ENCODE assay signal across 16 cellular contexts in genomic region chr9:133386338-133386737, GRCh38. TPM values are rescaled to one million over a fixed set of nuclear protein-coding genes. Genes with fewer than 3 reads are reported as not detected.
DNase-seq lines count a peak whose midpoint lies in the region; ATAC-seq and TF ChIP-seq lines count a peak whose summit lies in the region.
"Had no signal": no experiment of that assay in that cellular context is flagged by ENCODE, and none has a peak within 500 bp of the region (broad histone marks: within the 10 kb centered on the region; RNA-seq: fewer than 3 reads in every experiment).

No MANE protein-coding gene starts in this region.

- no peak overlapping the region for H3K9ac ChIP-seq in neuronal stem cell (ENCODE audit: low read depth, low read length, poor library complexity)
- H3K9ac ChIP-seq: BLaER1 had no signal

- H3K4me2 ChIP-seq in neuronal stem cell (ENCODE audit: insufficient read depth, low read length, poor library complexity, severe bottlenecking), result no peak overlapping the region
- H3K4me2 ChIP-seq: BLaER1 had no signal

- peak overlapping the region; percentile 66 for H2BK5ac ChIP-seq in neuronal stem cell (ENCODE audit: low read length)

- H3K36me3 ChIP-seq in heart right ventricle (no peaks in the 10 kb centered on the region), neuronal stem cell (replicated peaks in 1 of 2; ENCODE audit: control insufficient read depth in 2 of 2, insufficient read depth in 2 of 2, low read length in 2 of 2) (peaks cover 0 to 2% of the 10 kb centered on the region in 2 donors)
- H3K36me3 ChIP-seq: BLaER1 had no signal

- TF ChIP-seq CTCF in heart right ventricle (IDR thresholded peaks at IDR 0.05) (no peak), dorsolateral prefrontal cortex (IDR thresholded peaks at IDR 0.05 in 54 of 56, conservative IDR thresholded peaks at IDR 0.05 in 2 of 56; ENCODE audit: low read depth in 1 of 56, partially characterized antibody in 56 of 56) (no peak)

- H2BK12ac ChIP-seq in neuronal stem cell (ENCODE audit: low read length), result no peak overlapping the region

- peak overlapping the region; percentile 25 for H3K23ac ChIP-seq in neuronal stem cell (ENCODE audit: low read depth, low read length, poor library complexity)

- H3K4ac ChIP-seq in neuronal stem cell (ENCODE audit: low read length), result no peak overlapping the region

- no peak overlapping the region for H2BK120ac ChIP-seq in neuronal stem cell (ENCODE audit: low read depth, low read length)

- 77 to 79% methylated on average over 13 of the region's 13 CpGs for WGBS in heart right ventricle, 2 donors
- no CpG with 5 or more reads among the region's 13 CpGs for WGBS in neuronal stem cell (ENCODE audit: extremely low coverage in 2 of 2, insufficient read length in 2 of 2, insufficient replicate concordance in 1 of 2), 2 donors

- peak overlapping the region; percentile 27 for H3K18ac ChIP-seq in neuronal stem cell (ENCODE audit: low read length)

- H2AFZ ChIP-seq in neuronal stem cell (ENCODE audit: low read length), result no peak overlapping the region

- no peak overlapping the region for H2BK15ac ChIP-seq in neuronal stem cell (ENCODE audit: low read length)

- no peak overlapping the region for H3K4me3 ChIP-seq in heart right ventricle
- H3K4me3 ChIP-seq in dorsolateral prefrontal cortex, result no peak overlapping the region
- peak overlapping the region in 1 of 2 donors; percentile 25 for H3K4me3 ChIP-seq in neuronal stem cell (ENCODE audit: low read length in 2 of 2)
- H3K4me3 ChIP-seq: BLaER1 had no signal

- H3K4me1 ChIP-seq in heart right ventricle (no peaks in the 10 kb centered on the region), neuronal stem cell (ENCODE audit: control insufficient read depth in 2 of 2, insufficient read depth in 1 of 2, low read depth in 1 of 2, low read length in 2 of 2) (peaks cover 0 to 2% of the 10 kb centered on the region in 2 donors)
- H3K4me1 ChIP-seq: BLaER1 had no signal

- peaks cover 0 to 7% (median 0%) of the 10 kb centered on the region in 7 donors for H3K27me3 ChIP-seq in heart right ventricle
- H3K27me3 ChIP-seq in dorsolateral prefrontal cortex, result no peaks in the 10 kb centered on the region
- H3K27me3 ChIP-seq in neuronal stem cell (ENCODE audit: control insufficient read depth in 3 of 3, insufficient read depth in 3 of 3, low read depth in 1 of 3, low read length in 3 of 3), result peaks cover 0 to 3% (median 0%) of the 10 kb centered on the region in 3 experiments
- H3K27me3 ChIP-seq: BLaER1 had no signal

- H3K9me3 ChIP-seq in heart right ventricle (no peaks in the 10 kb centered on the region), neuronal stem cell (replicated peaks in 1 of 2; ENCODE audit: control insufficient read depth in 2 of 2, insufficient read depth in 1 of 2, low read depth in 1 of 2, low read length in 2 of 2) (peaks cover 4 to 13% of the 10 kb centered on the region in 2 donors)
- H3K9me3 ChIP-seq: Caco-2 had no signal

- intact Hi-C loops in Right ventricle myocardium superior (cut with DNase I) (no loop called here), heart right ventricle (cut with DNase I) (no loop called here), dorsolateral prefrontal cortex (cut with DNase I) (no loop called here)

- H3K27ac ChIP-seq in heart right ventricle, result no peak overlapping the region
- H3K27ac ChIP-seq in dorsolateral prefrontal cortex, result peak overlapping the region in 36 of 59 donors; percentile 1 to 88 (median 69)
- no peak overlapping the region for H3K27ac ChIP-seq in neuronal stem cell (replicated peaks; ENCODE audit: low read length)
- H3K27ac ChIP-seq: BLaER1, C4-2B had no signal

- DNase-seq in Right ventricle myocardium superior (peak; percentile 22), heart right ventricle (no peak), dorsolateral prefrontal cortex (no peak), neuronal stem cell (ENCODE audit: low spot score) (no peak), islet precursor cell (no peak), NCI-H345 (lab: John Stamatoyannopoulos, UW) (no peak)
- DNase-seq: Caco-2; CD4-positive, CD25-positive, alpha-beta regulatory T cell; CD8-positive, alpha-beta T cell; DMS153; DND-41; GOT3; H9 had no signal

- ATAC-seq in Right ventricle myocardium superior (ENCODE audit: poor library complexity) (no peak), heart right ventricle (no peak)
- ATAC-seq: CD8-positive, alpha-beta T cell; HCT116 had no signal

- no peak overlapping the region for H4K8ac ChIP-seq in neuronal stem cell (ENCODE audit: low read depth, low read length)

- H4K91ac ChIP-seq in neuronal stem cell (ENCODE audit: low read depth, low read length, poor library complexity), result no peak overlapping the region

- peaks cover 2% of the 10 kb centered on the region for H3K79me1 ChIP-seq in neuronal stem cell (ENCODE audit: low read depth, low read length)

- H3K14ac ChIP-seq in neuronal stem cell (ENCODE audit: low read length), result no peak overlapping the region

- H2AK5ac ChIP-seq in neuronal stem cell (ENCODE audit: low read depth, low read length), result peak overlapping the region; percentile 68

RNA-seq across cellular contexts. Expression of gene STKLD1, which starts 10.2 kb away (rescaled TPM):
- total RNA-seq in Right ventricle myocardium superior (0.27 TPM), heart right ventricle (1 to 10 TPM in 3 of 10 donors, under 1 TPM in 5, not detected in 2; 0.20 to 1.7 (median 0.68) TPM), dorsolateral prefrontal cortex (1 to 10 TPM; 1.6 to 9.9 (median 5.2) TPM)
- polyA plus RNA-seq in heart right ventricle, result 1 to 10 TPM in 1 of 2 donors, under 1 TPM in 1; 0.17 to 1.5 TPM
- 1.9 TPM for polyA plus RNA-seq in neuronal stem cell (2013, experiment 1 of 2)
- polyA plus RNA-seq in neuronal stem cell (2013, experiment 2 of 2), result 1.6 TPM

RNA-seq across cellular contexts. Expression of gene SURF4, which starts 10.5 kb away (rescaled TPM):
- 58.3 TPM for total RNA-seq in Right ventricle myocardium superior
- 100 to 1,000 TPM in 1 of 10 donors, 10 to 100 TPM in 9; 56.1 to 104 (median 64.2) TPM for total RNA-seq in heart right ventricle
- 100 to 1,000 TPM in 1 of 2 donors, 10 to 100 TPM in 1; 21.5 to 113 TPM for polyA plus RNA-seq in heart right ventricle
- 10 to 100 TPM; 55.4 to 99.4 (median 69.8) TPM for total RNA-seq in dorsolateral prefrontal cortex
- 107 TPM for polyA plus RNA-seq in neuronal stem cell (2013, experiment 1 of 2)
- 106 TPM for polyA plus RNA-seq in neuronal stem cell (2013, experiment 2 of 2)

RNA-seq across cellular contexts. Expression of gene SURF2, which starts 30.0 kb away (rescaled TPM):
- total RNA-seq in Right ventricle myocardium superior, result 14.0 TPM
- total RNA-seq in heart right ventricle, result 10 to 100 TPM in 9 of 10 donors, 1 to 10 TPM in 1; 9.7 to 16.0 (median 14.1) TPM
- polyA plus RNA-seq in heart right ventricle, result 10 to 100 TPM; 31.5 to 44.8 TPM
- 10 to 100 TPM; 16.6 to 42.3 (median 26.4) TPM for total RNA-seq in dorsolateral prefrontal cortex
- 22.0 TPM for polyA plus RNA-seq in neuronal stem cell (2013, experiment 1 of 2)
- polyA plus RNA-seq in neuronal stem cell (2013, experiment 2 of 2), result 22.0 TPM

RNA-seq across cellular contexts. Expression of gene SURF1, which starts 30.1 kb away (rescaled TPM):
- total RNA-seq in Right ventricle myocardium superior (55.4 TPM), heart right ventricle (10 to 100 TPM; 41.7 to 75.0 (median 58.2) TPM), dorsolateral prefrontal cortex (10 to 100 TPM; 23.9 to 64.2 (median 39.4) TPM)
- polyA plus RNA-seq in heart right ventricle, result 10 to 100 TPM; 83.9 to 85.4 TPM
- polyA plus RNA-seq in neuronal stem cell (2013, experiment 1 of 2), result 34.2 TPM
- 33.7 TPM for polyA plus RNA-seq in neuronal stem cell (2013, experiment 2 of 2)

RNA-seq across cellular contexts. Expression of gene REXO4, which starts 31.5 kb away (rescaled TPM):
- total RNA-seq in Right ventricle myocardium superior (18.0 TPM), heart right ventricle (10 to 100 TPM in 8 of 10 donors, 1 to 10 TPM in 2; 9.3 to 20.8 (median 10.9) TPM), dorsolateral prefrontal cortex (10 to 100 TPM; 13.3 to 35.7 (median 24.4) TPM)
- 10 to 100 TPM; 11.8 to 19.1 TPM for polyA plus RNA-seq in heart right ventricle
- 29.0 TPM for polyA plus RNA-seq in neuronal stem cell (2013, experiment 1 of 2)
- 28.1 TPM for polyA plus RNA-seq in neuronal stem cell (2013, experiment 2 of 2)

Comparison
In these comparisons a context has a peak if more than half of its experiments do, and no peak if none do; other contexts are left out.
1. H3K27ac ChIP-seq: peak in dorsolateral prefrontal cortex (36 of 59); none in heart right ventricle (0 of 10) and neuronal stem cell (single experiment).